ENCODE assay signal across 1 cellular context in genomic region chr12:117440384-117440783, GRCh38.
TF ChIP-seq lines count a peak whose summit lies in the region.

No MANE protein-coding gene starts in this region.

TF ChIP-seq in K562, 482 proteins besides CTCF, POLR2A, EP300 and RAD21 (continued from another document):
- TF ChIP-seq ADNP (tag; IDR thresholded peaks at IDR 0.05), result 0 out of 2 replicates have a peak, but pooled peaks have one; percentile 27
